1 cellular context compared by ENCODE assay signal in genomic region chr10:14586901-14587300, GRCh38.
TF ChIP-seq lines count a peak whose summit lies in the region.

No MANE protein-coding gene starts in this region.

TF ChIP-seq in GM23338, 12 proteins besides CTCF, POLR2A, EP300 and RAD21 (continued from another document):
- TF ChIP-seq, protein P1, sequence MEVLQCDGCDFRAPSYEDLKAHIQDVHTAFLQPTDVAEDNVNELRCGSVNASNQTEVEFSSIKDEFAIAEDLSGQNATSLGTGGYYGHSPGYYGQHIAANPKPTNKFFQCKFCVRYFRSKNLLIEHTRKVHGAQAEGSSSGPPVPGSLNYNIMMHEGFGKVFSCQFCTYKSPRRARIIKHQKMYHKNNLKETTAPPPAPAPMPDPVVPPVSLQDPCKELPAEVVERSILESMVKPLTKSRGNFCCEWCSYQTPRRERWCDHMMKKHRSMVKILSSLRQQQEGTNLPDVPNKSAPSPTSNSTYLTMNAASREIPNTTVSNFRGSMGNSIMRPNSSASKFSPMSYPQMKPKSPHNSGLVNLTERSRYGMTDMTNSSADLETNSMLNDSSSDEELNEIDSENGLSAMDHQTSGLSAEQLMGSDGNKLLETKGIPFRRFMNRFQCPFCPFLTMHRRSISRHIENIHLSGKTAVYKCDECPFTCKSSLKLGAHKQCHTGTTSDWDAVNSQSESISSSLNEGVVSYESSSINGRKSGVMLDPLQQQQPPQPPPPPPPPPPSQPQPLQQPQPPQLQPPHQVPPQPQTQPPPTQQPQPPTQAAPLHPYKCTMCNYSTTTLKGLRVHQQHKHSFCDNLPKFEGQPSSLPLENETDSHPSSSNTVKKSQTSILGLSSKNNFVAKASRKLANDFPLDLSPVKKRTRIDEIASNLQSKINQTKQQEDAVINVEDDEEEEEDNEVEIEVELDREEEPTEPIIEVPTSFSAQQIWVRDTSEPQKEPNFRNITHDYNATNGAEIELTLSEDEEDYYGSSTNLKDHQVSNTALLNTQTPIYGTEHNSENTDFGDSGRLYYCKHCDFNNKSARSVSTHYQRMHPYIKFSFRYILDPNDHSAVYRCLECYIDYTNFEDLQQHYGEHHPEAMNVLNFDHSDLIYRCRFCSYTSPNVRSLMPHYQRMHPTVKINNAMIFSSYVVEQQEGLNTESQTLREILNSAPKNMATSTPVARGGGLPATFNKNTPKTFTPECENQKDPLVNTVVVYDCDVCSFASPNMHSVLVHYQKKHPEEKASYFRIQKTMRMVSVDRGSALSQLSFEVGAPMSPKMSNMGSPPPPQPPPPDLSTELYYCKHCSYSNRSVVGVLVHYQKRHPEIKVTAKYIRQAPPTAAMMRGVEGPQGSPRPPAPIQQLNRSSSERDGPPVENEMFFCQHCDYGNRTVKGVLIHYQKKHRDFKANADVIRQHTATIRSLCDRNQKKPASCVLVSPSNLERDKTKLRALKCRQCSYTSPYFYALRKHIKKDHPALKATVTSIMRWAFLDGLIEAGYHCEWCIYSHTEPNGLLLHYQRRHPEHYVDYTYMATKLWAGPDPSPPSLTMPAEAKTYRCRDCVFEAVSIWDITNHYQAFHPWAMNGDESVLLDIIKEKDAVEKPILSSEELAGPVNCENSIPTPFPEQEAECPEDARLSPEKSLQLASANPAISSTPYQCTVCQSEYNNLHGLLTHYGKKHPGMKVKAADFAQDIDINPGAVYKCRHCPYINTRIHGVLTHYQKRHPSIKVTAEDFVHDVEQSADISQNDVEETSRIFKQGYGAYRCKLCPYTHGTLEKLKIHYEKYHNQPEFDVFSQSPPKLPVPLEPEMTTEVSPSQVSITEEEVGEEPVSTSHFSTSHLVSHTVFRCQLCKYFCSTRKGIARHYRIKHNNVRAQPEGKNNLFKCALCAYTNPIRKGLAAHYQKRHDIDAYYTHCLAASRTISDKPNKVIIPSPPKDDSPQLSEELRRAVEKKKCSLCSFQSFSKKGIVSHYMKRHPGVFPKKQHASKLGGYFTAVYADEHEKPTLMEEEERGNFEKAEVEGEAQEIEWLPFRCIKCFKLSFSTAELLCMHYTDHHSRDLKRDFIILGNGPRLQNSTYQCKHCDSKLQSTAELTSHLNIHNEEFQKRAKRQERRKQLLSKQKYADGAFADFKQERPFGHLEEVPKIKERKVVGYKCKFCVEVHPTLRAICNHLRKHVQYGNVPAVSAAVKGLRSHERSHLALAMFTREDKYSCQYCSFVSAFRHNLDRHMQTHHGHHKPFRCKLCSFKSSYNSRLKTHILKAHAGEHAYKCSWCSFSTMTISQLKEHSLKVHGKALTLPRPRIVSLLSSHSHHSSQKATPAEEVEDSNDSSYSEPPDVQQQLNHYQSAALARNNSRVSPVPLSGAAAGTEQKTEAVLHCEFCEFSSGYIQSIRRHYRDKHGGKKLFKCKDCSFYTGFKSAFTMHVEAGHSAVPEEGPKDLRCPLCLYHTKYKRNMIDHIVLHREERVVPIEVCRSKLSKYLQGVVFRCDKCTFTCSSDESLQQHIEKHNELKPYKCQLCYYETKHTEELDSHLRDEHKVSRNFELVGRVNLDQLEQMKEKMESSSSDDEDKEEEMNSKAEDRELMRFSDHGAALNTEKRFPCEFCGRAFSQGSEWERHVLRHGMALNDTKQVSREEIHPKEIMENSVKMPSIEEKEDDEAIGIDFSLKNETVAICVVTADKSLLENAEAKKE (CRISPR knock-in tag; IDR thresholded peaks at IDR 0.05), result no peak
- no peak for TF ChIP-seq EZH2 (IDR thresholded peaks at IDR 0.05; ENCODE audit: low read depth, unreplicated experiment)
- no peak for TF ChIP-seq ZNF114 (CRISPR knock-in tag; IDR thresholded peaks at IDR 0.05)
- TF ChIP-seq JUNB (IDR thresholded peaks at IDR 0.05; ENCODE audit: unreplicated experiment), result no peak
- no peak for TF ChIP-seq POLR2AphosphoS5 (IDR thresholded peaks at IDR 0.05; ENCODE audit: low read depth)
- TF ChIP-seq EZH2phosphoT487 (IDR thresholded peaks at IDR 0.05; ENCODE audit: unreplicated experiment), result no peak
- no peak for TF ChIP-seq ZNF331 (CRISPR knock-in tag; IDR thresholded peaks at IDR 0.05; ENCODE audit: low read depth)
TF ChIP-seq in GM23338: peak in this region for 0.
